Comparison of ENCODE assay signal across 1 cellular context in the genomic region with DNA sequence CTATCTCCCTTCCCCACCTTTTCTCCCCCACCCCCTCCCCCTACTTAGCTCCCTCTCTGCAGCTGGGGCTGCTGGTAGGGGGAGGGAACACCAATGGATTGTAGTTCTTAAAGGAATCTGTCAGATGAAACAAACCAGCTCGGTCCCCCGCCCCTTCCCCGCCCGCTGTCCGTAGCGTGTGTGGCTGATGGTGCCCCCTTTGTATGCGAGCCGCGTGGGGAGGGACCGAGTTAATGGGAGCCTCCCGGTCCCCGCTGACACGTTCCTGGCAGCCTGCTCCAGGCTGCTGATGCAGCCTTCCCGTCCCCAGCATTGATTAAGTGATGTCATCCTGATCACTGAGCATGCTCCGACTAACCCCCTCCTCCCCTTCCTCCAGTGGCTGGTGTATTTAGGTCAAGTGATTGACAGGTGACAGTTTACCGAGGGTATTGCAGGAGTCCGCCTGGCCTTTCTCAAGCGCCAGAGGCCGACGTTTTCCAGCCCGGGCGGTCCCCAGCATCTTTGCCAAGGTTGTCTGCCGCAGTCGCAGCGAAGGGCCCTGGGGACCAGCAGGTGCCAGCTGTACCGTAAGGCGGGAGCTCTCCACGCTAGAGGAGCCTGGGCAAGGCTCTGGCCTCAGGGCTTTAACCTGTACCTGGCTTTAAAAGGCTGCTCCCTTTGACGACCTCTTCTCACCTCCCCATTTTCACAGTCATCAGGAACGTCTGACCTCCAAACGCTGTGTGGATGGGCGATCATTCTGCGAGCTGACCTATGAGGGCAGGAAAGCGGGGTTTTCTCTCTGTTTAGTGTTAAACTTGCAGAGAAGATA.
A peak's percentile ranks its signal among the peaks of the same experiment; 100 is the strongest.
TF ChIP-seq lines count a peak whose summit lies in the region.

No MANE protein-coding gene starts in this region.

TF ChIP-seq in HepG2, 621 proteins besides CTCF, POLR2A, EP300 and RAD21 (continued from another document):
- TF ChIP-seq MAZ (IDR thresholded peaks at IDR 0.05; ENCODE audit: borderline replicate concordance, low read depth, low read length), result no peak
- peak; percentile 74; the same call in 1 of the 2 replicates for TF ChIP-seq MAZ (CRISPR knock-in tag; IDR thresholded peaks at IDR 0.05; ENCODE audit: low read depth)
- TF ChIP-seq EED (CRISPR knock-in tag; IDR thresholded peaks at IDR 0.05), result 0 out of 2 replicates have a peak, but pooled peaks have one; percentile 27
- TF ChIP-seq, protein P1, sequence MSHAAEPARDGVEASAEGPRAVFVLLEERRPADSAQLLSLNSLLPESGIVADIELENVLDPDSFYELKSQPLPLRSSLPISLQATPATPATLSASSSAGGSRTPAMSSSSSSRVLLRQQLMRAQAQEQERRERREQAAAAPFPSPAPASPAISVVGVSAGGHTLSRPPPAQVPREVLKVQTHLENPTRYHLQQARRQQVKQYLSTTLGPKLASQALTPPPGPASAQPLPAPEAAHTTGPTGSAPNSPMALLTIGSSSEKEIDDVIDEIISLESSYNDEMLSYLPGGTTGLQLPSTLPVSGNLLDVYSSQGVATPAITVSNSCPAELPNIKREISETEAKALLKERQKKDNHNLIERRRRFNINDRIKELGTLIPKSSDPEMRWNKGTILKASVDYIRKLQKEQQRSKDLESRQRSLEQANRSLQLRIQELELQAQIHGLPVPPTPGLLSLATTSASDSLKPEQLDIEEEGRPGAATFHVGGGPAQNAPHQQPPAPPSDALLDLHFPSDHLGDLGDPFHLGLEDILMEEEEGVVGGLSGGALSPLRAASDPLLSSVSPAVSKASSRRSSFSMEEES (CRISPR knock-in tag; IDR thresholded peaks at IDR 0.05), result no peak
- peak; percentile 41; the same call in 1 of the 2 replicates for TF ChIP-seq ZNF546 (CRISPR knock-in tag; conservative IDR thresholded peaks at IDR 0.05)
- peak; percentile 78; the same call in 1 of the 2 replicates for TF ChIP-seq JUND (CRISPR knock-in tag; IDR thresholded peaks at IDR 0.05)
- TF ChIP-seq JUN (CRISPR knock-in tag; IDR thresholded peaks at IDR 0.05), result peak; percentile 90
- no peak for TF ChIP-seq ZNF33B (CRISPR knock-in tag; IDR thresholded peaks at IDR 0.05)
- TF ChIP-seq, protein P2, sequence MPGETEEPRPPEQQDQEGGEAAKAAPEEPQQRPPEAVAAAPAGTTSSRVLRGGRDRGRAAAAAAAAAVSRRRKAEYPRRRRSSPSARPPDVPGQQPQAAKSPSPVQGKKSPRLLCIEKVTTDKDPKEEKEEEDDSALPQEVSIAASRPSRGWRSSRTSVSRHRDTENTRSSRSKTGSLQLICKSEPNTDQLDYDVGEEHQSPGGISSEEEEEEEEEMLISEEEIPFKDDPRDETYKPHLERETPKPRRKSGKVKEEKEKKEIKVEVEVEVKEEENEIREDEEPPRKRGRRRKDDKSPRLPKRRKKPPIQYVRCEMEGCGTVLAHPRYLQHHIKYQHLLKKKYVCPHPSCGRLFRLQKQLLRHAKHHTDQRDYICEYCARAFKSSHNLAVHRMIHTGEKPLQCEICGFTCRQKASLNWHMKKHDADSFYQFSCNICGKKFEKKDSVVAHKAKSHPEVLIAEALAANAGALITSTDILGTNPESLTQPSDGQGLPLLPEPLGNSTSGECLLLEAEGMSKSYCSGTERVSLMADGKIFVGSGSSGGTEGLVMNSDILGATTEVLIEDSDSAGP (CRISPR knock-in tag; IDR thresholded peaks at IDR 0.05; ENCODE audit: borderline replicate concordance), result peak; percentile 36; the same call in 1 of the 2 replicates
- TF ChIP-seq ZNF431 (CRISPR knock-in tag; IDR thresholded peaks at IDR 0.05; ENCODE audit: borderline replicate concordance, low read depth), result no peak
- TF ChIP-seq ZNF589 (CRISPR knock-in tag; conservative IDR thresholded peaks at IDR 0.05), result no peak
- TF ChIP-seq, protein P3, sequence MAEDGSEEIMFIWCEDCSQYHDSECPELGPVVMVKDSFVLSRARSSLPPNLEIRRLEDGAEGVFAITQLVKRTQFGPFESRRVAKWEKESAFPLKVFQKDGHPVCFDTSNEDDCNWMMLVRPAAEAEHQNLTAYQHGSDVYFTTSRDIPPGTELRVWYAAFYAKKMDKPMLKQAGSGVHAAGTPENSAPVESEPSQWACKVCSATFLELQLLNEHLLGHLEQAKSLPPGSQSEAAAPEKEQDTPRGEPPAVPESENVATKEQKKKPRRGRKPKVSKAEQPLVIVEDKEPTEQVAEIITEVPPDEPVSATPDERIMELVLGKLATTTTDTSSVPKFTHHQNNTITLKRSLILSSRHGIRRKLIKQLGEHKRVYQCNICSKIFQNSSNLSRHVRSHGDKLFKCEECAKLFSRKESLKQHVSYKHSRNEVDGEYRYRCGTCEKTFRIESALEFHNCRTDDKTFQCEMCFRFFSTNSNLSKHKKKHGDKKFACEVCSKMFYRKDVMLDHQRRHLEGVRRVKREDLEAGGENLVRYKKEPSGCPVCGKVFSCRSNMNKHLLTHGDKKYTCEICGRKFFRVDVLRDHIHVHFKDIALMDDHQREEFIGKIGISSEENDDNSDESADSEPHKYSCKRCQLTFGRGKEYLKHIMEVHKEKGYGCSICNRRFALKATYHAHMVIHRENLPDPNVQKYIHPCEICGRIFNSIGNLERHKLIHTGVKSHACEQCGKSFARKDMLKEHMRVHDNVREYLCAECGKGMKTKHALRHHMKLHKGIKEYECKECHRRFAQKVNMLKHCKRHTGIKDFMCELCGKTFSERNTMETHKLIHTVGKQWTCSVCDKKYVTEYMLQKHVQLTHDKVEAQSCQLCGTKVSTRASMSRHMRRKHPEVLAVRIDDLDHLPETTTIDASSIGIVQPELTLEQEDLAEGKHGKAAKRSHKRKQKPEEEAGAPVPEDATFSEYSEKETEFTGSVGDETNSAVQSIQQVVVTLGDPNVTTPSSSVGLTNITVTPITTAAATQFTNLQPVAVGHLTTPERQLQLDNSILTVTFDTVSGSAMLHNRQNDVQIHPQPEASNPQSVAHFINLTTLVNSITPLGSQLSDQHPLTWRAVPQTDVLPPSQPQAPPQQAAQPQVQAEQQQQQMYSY (CRISPR knock-in tag; IDR thresholded peaks at IDR 0.05), result peak; percentile 85; the same call in 1 of the 2 replicates
- no peak for TF ChIP-seq ZFP82 (CRISPR knock-in tag; IDR thresholded peaks at IDR 0.05; ENCODE audit: borderline replicate concordance)
- 0 out of 2 replicates have a peak, but pooled peaks have one; percentile 20 for TF ChIP-seq ZNF562 (CRISPR knock-in tag; IDR thresholded peaks at IDR 0.05; ENCODE audit: borderline replicate concordance)
- no peak for TF ChIP-seq ATRX (CRISPR knock-in tag; IDR thresholded peaks at IDR 0.05; ENCODE audit: borderline replicate concordance)
- TF ChIP-seq NFIB (CRISPR knock-in tag; IDR thresholded peaks at IDR 0.05; ENCODE audit: borderline replicate concordance), result peak; percentile 14; the same call in 1 of the 2 replicates
- 0 out of 2 replicates have a peak, but pooled peaks have one; percentile 26 for TF ChIP-seq MAFF (IDR thresholded peaks at IDR 0.05; ENCODE audit: low read depth, low read length)
- 0 out of 2 replicates have a peak, but pooled peaks have one; percentile 34 for TF ChIP-seq ZNF292 (CRISPR knock-in tag; IDR thresholded peaks at IDR 0.05; ENCODE audit: borderline replicate concordance, low read depth)
- TF ChIP-seq THAP11 (CRISPR knock-in tag; IDR thresholded peaks at IDR 0.05), result peak; percentile 63
- TF ChIP-seq PRMT3 (CRISPR knock-in tag; IDR thresholded peaks at IDR 0.05; ENCODE audit: borderline replicate concordance, low read depth), result no peak
- TF ChIP-seq SAP130 (CRISPR knock-in tag; IDR thresholded peaks at IDR 0.05; ENCODE audit: low read depth), result peak; percentile 31
- TF ChIP-seq SALL1 (CRISPR knock-in tag; IDR thresholded peaks at IDR 0.05), result peak; percentile 58
- TF ChIP-seq, protein P4, sequence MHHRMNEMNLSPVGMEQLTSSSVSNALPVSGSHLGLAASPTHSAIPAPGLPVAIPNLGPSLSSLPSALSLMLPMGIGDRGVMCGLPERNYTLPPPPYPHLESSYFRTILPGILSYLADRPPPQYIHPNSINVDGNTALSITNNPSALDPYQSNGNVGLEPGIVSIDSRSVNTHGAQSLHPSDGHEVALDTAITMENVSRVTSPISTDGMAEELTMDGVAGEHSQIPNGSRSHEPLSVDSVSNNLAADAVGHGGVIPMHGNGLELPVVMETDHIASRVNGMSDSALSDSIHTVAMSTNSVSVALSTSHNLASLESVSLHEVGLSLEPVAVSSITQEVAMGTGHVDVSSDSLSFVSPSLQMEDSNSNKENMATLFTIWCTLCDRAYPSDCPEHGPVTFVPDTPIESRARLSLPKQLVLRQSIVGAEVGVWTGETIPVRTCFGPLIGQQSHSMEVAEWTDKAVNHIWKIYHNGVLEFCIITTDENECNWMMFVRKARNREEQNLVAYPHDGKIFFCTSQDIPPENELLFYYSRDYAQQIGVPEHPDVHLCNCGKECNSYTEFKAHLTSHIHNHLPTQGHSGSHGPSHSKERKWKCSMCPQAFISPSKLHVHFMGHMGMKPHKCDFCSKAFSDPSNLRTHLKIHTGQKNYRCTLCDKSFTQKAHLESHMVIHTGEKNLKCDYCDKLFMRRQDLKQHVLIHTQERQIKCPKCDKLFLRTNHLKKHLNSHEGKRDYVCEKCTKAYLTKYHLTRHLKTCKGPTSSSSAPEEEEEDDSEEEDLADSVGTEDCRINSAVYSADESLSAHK (CRISPR knock-in tag; IDR thresholded peaks at IDR 0.05; ENCODE audit: borderline replicate concordance), result no peak
- 0 out of 2 replicates have a peak, but pooled peaks have one; percentile 26 for TF ChIP-seq BORCS8-MEF2B (CRISPR knock-in tag; IDR thresholded peaks at IDR 0.05)
